ENCODE assay signal across 12 cellular contexts in genomic region chr1:100866901-100867206, GRCh38.
"Had no signal": no experiment of that assay in that cellular context is flagged by ENCODE, and none has a peak within 500 bp of the region (broad histone marks: within the 10 kb centered on the region; RNA-seq: fewer than 3 reads in every experiment).

No MANE protein-coding gene starts in this region.

- H3K4me3 ChIP-seq: K562 had no signal

- ATAC-seq: Panc1 had no signal

- H3K27ac ChIP-seq: KMS-11, RWPE1 had no signal

- H3K4me2 ChIP-seq: KMS-11 had no signal

- H3K9ac ChIP-seq: KMS-11 had no signal

- DNase-seq: NCI-H1092 treated with DMSO at 0.1 percent for 48 hours; NCI-H1436; NCI-H187; NCI-H2029; NCI-H2081 treated with DMSO at 0.1 percent for 48 hours; NCI-H345; NK-92 treated with Interleukin-12 subunit alpha and Interleukin-12 subunit beta, amount 100 ng/mL, for 24 hours; SHP77 had no signal
